ENCODE assay signal across 8 cellular contexts in the genomic region with DNA sequence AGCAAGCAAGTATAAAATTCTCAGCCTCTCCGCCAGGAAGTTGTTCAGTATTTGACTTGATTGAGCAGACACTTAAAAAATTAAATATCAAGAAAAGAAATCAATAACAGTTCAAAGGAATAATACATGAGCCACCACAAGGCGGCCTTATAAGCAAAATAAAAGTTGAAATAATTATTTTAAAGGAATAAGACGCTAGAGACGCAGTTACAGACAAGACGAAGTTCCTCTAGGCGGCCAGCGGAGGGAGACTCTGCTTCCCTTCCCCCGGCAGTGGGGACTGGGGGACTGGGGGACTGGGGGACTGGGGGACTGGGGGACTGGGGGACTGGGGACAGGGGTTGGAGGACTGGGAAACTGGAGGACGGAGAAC. TPM values are rescaled to one million over a fixed set of nuclear protein-coding genes. Genes with fewer than 3 reads are reported as not detected.
DNase-seq lines count a peak whose midpoint lies in the region; ATAC-seq, FAIRE-seq and TF ChIP-seq lines count a peak whose summit lies in the region.

No MANE protein-coding gene starts in this region.

- H3K27ac ChIP-seq in ectodermal cell (ENCODE audit: insufficient read depth, low read depth, low read length, poor library complexity, severe bottlenecking) (no peak overlapping the region), liver (ENCODE audit: low read depth in 1 of 2, low read length in 2 of 2) (no peak overlapping the region)

- TF ChIP-seq CTCF in GM12865 (IDR thresholded peaks at IDR 0.05; ENCODE audit: insufficient read depth, low read depth, low read length, missing control alignments) = peak; percentile 21
- peak; percentile 45 for TF ChIP-seq CTCF in liver (IDR thresholded peaks at IDR 0.05; ENCODE audit: low read depth, low read length, missing input control)

- no peak for FAIRE-seq in urothelium cell line (lab: Jason Lieb, UNC)

- no peaks in the 10 kb centered on the region for H3K36me3 ChIP-seq in ectodermal cell (ENCODE audit: control insufficient read depth, insufficient read depth, low read length)
- H3K36me3 ChIP-seq in liver (ENCODE audit: control insufficient read depth in 4 of 4, insufficient read depth in 3 of 4, low read depth in 1 of 4, low read length in 3 of 4) = no peaks in the 10 kb centered on the region

- TF ChIP-seq RAD21 in liver (IDR thresholded peaks at IDR 0.05) = peak; percentile 54 to 58

- H3K9me3 ChIP-seq in ectodermal cell (ENCODE audit: control insufficient read depth, low read length) (no peaks in the 10 kb centered on the region), liver (ENCODE audit: control insufficient read depth in 4 of 4, low read length in 3 of 4) (no peaks in the 10 kb centered on the region)

- H3K4me3 ChIP-seq in GM12865 (ENCODE audit: low read depth, low read length) (no peak overlapping the region), ectodermal cell (ENCODE audit: insufficient read depth, low read depth, low read length) (peak overlapping the region; percentile 65), liver (ENCODE audit: low read depth in 1 of 3, low read length in 3 of 3) (peak overlapping the region in 2 of 3 donors; percentile 72 to 76)

- H3K4me1 ChIP-seq in ectodermal cell (ENCODE audit: control insufficient read depth, insufficient read depth, low read length) = no peaks in the 10 kb centered on the region
- H3K4me1 ChIP-seq in liver (ENCODE audit: control insufficient read depth in 4 of 4, insufficient read depth in 4 of 4, low read length in 3 of 4) = peaks cover 0 to 8% (median 5%) of the 10 kb centered on the region in 4 donors

- peak; percentile 23 for DNase-seq in GM12865 (ENCODE audit: low read depth)
- peak; percentile 93 for DNase-seq in NCI-H510A treated with DMSO at 0.1 percent for 48 hours (lab: John Stamatoyannopoulos, UW)
- peak; percentile 53 for DNase-seq in urothelium cell line (ENCODE audit: low spot score)

- H3K27me3 ChIP-seq in ectodermal cell (ENCODE audit: control insufficient read depth, insufficient read depth, low read length, poor library complexity, severe bottlenecking) (peaks cover 12% of the 10 kb centered on the region), liver (ENCODE audit: control insufficient read depth in 4 of 4, insufficient read depth in 4 of 4, low read length in 3 of 4) (peaks cover 0 to 4% (median 0%) of the 10 kb centered on the region in 4 donors)

- WGBS in ectodermal cell, 2 experiments = 0 to 7% methylated on average over 3 to 8 of the region's 9 CpGs
- WGBS in liver = 6% methylated on average over 9 of the region's 9 CpGs

- peak overlapping the region in 1 of 2 donors; percentile 45 for H3K9ac ChIP-seq in liver (ENCODE audit: low read depth in 1 of 2, low read length in 2 of 2)

- ATAC-seq in HG03457 (IDR thresholded peaks at IDR 0.05; ENCODE audit: unreplicated experiment) = no peak
- no peak for ATAC-seq in HG02970 (IDR thresholded peaks at IDR 0.05; ENCODE audit: low FRiP score, unreplicated experiment)
- no peak for ATAC-seq in HG03039 (IDR thresholded peaks at IDR 0.05; ENCODE audit: unreplicated experiment)

TF ChIP-seq in liver, 16 proteins besides CTCF, POLR2A, EP300 and RAD21:
- peak in 1 of 2 donors; percentile 9 for TF ChIP-seq HNF4A (conservative IDR thresholded peaks at IDR 0.05)
- TF ChIP-seq NR2F2 (IDR thresholded peaks at IDR 0.05) = no peak

RNA-seq across cellular contexts. Expression of gene CCDC178, which starts 0.5 kb away (rescaled TPM):
- polyA plus RNA-seq in ectodermal cell (2013, experiment 1 of 4) = 1.5 TPM
- 0.32 TPM for polyA plus RNA-seq in ectodermal cell (2013, experiment 2 of 4)
- 0.96 TPM for polyA plus RNA-seq in ectodermal cell (2013, experiment 3 of 4)
- polyA plus RNA-seq in ectodermal cell (2013, experiment 4 of 4) = 0.45 TPM
- total RNA-seq in liver = not detected
- polyA plus RNA-seq in liver = not detected

Comparison
In these comparisons a context has a peak if more than half of its experiments do, and no peak if none do; other contexts are left out.
1. DNase-seq: peak in every context shown above with its lines; median percentile 93 in NCI-H510A treated with DMSO at 0.1 percent for 48 hours; 53 in urothelium cell line; 23 in GM12865.